1 cellular context compared by ENCODE assay signal in genomic region chr12:2970744-2971143, GRCh38.
TF ChIP-seq lines count a peak whose summit lies in the region.

No MANE protein-coding gene starts in this region.

TF ChIP-seq in IMR-90, 13 proteins besides CTCF, POLR2A, EP300 and RAD21:
- TF ChIP-seq CEBPB (IDR thresholded peaks at IDR 0.05; ENCODE audit: low read depth, low read length) (peak; percentile 21; the same call in 1 of the 2 replicates), ELK1 (IDR thresholded peaks at IDR 0.05; ENCODE audit: borderline replicate concordance, low read depth, low read length) (no peak)
